In genomic region chr1:14767075-14767474, GRCh38 we compare ENCODE assay signal across 20 cellular contexts.
A peak's percentile ranks its signal among the peaks of the same experiment; 100 is the strongest.
DNase-seq lines count a peak whose midpoint lies in the region; ATAC-seq and TF ChIP-seq lines count a peak whose summit lies in the region.
"Had no signal": no experiment of that assay in that cellular context is flagged by ENCODE, and none has a peak within 500 bp of the region (broad histone marks: within the 10 kb centered on the region; RNA-seq: fewer than 3 reads in every experiment).

No MANE protein-coding gene starts in this region.

- H3K4me1 ChIP-seq in GM23338 (ENCODE audit: insufficient read depth) (peaks cover 30% of the 10 kb centered on the region), NT2/D1 (ENCODE audit: insufficient read depth, insufficient read length) (peaks cover 4% of the 10 kb centered on the region), SJCRH30 (no peaks in the 10 kb centered on the region)
- H3K4me1 ChIP-seq: SJSA1 had no signal

- no peak overlapping the region for H2AFZ ChIP-seq in GM23338

- no peaks in the 10 kb centered on the region for H3F3A ChIP-seq in GM23338 (replicated peaks; ENCODE audit: low read depth)

- TF ChIP-seq CTCF in GM23338 (conservative IDR thresholded peaks at IDR 0.05; ENCODE audit: low read depth in 2 of 2) (no peak), osteocyte (IDR thresholded peaks at IDR 0.05) (no peak), WERI-Rb-1 (IDR thresholded peaks at IDR 0.05; ENCODE audit: low read depth, low read length) (no peak)

- ATAC-seq in GM23338 = peak; percentile 87
- ATAC-seq: HepG2 had no signal

- DNase-seq in GM23338 (ENCODE audit: low spot score) (peak; percentile 62), NT2/D1 (ENCODE audit: low read depth, low spot score) (peak; percentile 46), iPS-NIHi7 (ENCODE audit: extremely low spot score) (peak; percentile 62), putamen (ENCODE audit: low spot score) (peak; percentile 31), osteocyte (ENCODE audit: extremely low spot score, unreplicated experiment) (no peak), SJCRH30 (no peak), WERI-Rb-1 (no peak)
- DNase-seq: DMS53, GF-D8, KBM-7, MM.1S, NCI-H1048, NCI-H1436, NCI-H2081, NCI-H2171 treated with DMSO at 0.1 percent for 48 hours, NCI-H524 treated with DMSO at 0.1 percent for 48 hours, NCI-H82 had no signal

- H4K20me1 ChIP-seq in GM23338 (replicated peaks; ENCODE audit: insufficient read depth) = no peaks in the 10 kb centered on the region

- no peaks in the 10 kb centered on the region for H3K9me2 ChIP-seq in GM23338 (ENCODE audit: insufficient read depth)

- H3K9me3 ChIP-seq in NT2/D1 (ENCODE audit: insufficient read depth, low read length) (peaks cover 6% of the 10 kb centered on the region; the same call in 1 of the 2 replicates), SJCRH30 (replicated peaks) (no peaks in the 10 kb centered on the region), WERI-Rb-1 (ENCODE audit: severe bottlenecking) (no peaks in the 10 kb centered on the region)
- H3K9me3 ChIP-seq: SJSA1 had no signal

- no peak overlapping the region; the same call in 1 of the 2 replicates for H3K4me2 ChIP-seq in GM23338

- H3K27me3 Mint-ChIP-seq in GM23338 (ENCODE audit: insufficient read depth, low read depth, poor library complexity) (peaks cover 20% of the 10 kb centered on the region), osteocyte (ENCODE audit: unreplicated experiment) (no peaks in the 10 kb centered on the region)

- H3K27me3 ChIP-seq in GM23338 (ENCODE audit: insufficient read depth) (no peaks in the 10 kb centered on the region), NT2/D1 (ENCODE audit: insufficient read depth, insufficient read length) (no peaks in the 10 kb centered on the region), SJCRH30 (peaks cover 10% of the 10 kb centered on the region; the same call in 1 of the 2 replicates), WERI-Rb-1 (ENCODE audit: insufficient read depth, low read depth, severe bottlenecking) (no peaks in the 10 kb centered on the region)
- H3K27me3 ChIP-seq: SJSA1 had no signal

- H3K4me1 Mint-ChIP-seq in GM23338 = peaks cover 31% of the 10 kb centered on the region
- no peaks in the 10 kb centered on the region for H3K4me1 Mint-ChIP-seq in osteocyte (ENCODE audit: unreplicated experiment)

- H3K27ac Mint-ChIP-seq in GM23338 = no peak overlapping the region
- no peak overlapping the region for H3K27ac Mint-ChIP-seq in osteocyte (ENCODE audit: unreplicated experiment)

- H3K4me3 ChIP-seq in GM23338 = no peak overlapping the region
- H3K4me3 ChIP-seq in NT2/D1 (ENCODE audit: insufficient read length, low read depth) = no peak overlapping the region
- H3K4me3 ChIP-seq in SJCRH30 = no peak overlapping the region
- no peak overlapping the region for H3K4me3 ChIP-seq in WERI-Rb-1 (ENCODE audit: low read depth, low read length)
- H3K4me3 ChIP-seq: SJSA1 had no signal

- no peaks in the 10 kb centered on the region for H3K36me3 ChIP-seq in GM23338 (ENCODE audit: insufficient read depth)
- H3K36me3 ChIP-seq in NT2/D1 (ENCODE audit: insufficient read depth, insufficient read length, low read length) = no peaks in the 10 kb centered on the region
- no peaks in the 10 kb centered on the region for H3K36me3 ChIP-seq in SJCRH30
- H3K36me3 ChIP-seq in WERI-Rb-1 = no peaks in the 10 kb centered on the region
- H3K36me3 ChIP-seq: SJSA1 had no signal

- peak overlapping the region; percentile 28; the same call in 1 of the 2 replicates for H3K27ac ChIP-seq in GM23338 (ENCODE audit: low read depth)
- H3K27ac ChIP-seq in SJCRH30 = no peak overlapping the region
- no peak overlapping the region for H3K27ac ChIP-seq in WERI-Rb-1
- H3K27ac ChIP-seq: SJSA1 had no signal

- H3K9ac ChIP-seq in NT2/D1 (ENCODE audit: insufficient read length, low read depth) = no peak overlapping the region

- H3K36me3 Mint-ChIP-seq in GM23338 (ENCODE audit: low read depth) = peaks cover 3% of the 10 kb centered on the region; the same call in 2 of the 3 replicates
- no peaks in the 10 kb centered on the region for H3K36me3 Mint-ChIP-seq in osteocyte (ENCODE audit: unreplicated experiment)
- H3K36me3 Mint-ChIP-seq: CD14-positive monocyte had no signal

- peaks cover 33% of the 10 kb centered on the region for H3K79me2 ChIP-seq in GM23338 (replicated peaks; ENCODE audit: insufficient read depth)

- H3K9me3 Mint-ChIP-seq in GM23338 (peaks cover 2% of the 10 kb centered on the region; the same call in 2 of the 3 replicates), osteocyte (ENCODE audit: unreplicated experiment) (no peaks in the 10 kb centered on the region)

- H3K4me3 Mint-ChIP-seq in GM23338 (no peak overlapping the region), osteocyte (ENCODE audit: unreplicated experiment) (no peak overlapping the region)
- H3K4me3 Mint-ChIP-seq: CD14-positive monocyte had no signal

TF ChIP-seq in GM23338, 12 proteins besides CTCF, POLR2A, EP300 and RAD21 (continues in another document):
- TF ChIP-seq ETS1 (IDR thresholded peaks at IDR 0.05) (no peak), ZNF462 (CRISPR knock-in tag; IDR thresholded peaks at IDR 0.05) (no peak), EZH2phosphoT487 (IDR thresholded peaks at IDR 0.05; ENCODE audit: unreplicated experiment) (no peak), ZNF114 (CRISPR knock-in tag; IDR thresholded peaks at IDR 0.05) (no peak), STAT1 (IDR thresholded peaks at IDR 0.05; ENCODE audit: unreplicated experiment) (no peak), EZH2 (IDR thresholded peaks at IDR 0.05; ENCODE audit: low read depth, unreplicated experiment) (no peak), JUNB (IDR thresholded peaks at IDR 0.05; ENCODE audit: unreplicated experiment) (no peak)

Comparison
In these comparisons a context has a peak if more than half of its experiments do, and no peak if none do; other contexts are left out.
1. DNase-seq: peak in GM23338 (single experiment), NT2/D1 (single experiment), iPS-NIHi7 (single experiment) and putamen (single experiment); none in osteocyte (single experiment), SJCRH30 (0 of 2) and WERI-Rb-1 (single experiment).